Comparison of ENCODE assay signal across 11 cellular contexts in the genomic region with DNA sequence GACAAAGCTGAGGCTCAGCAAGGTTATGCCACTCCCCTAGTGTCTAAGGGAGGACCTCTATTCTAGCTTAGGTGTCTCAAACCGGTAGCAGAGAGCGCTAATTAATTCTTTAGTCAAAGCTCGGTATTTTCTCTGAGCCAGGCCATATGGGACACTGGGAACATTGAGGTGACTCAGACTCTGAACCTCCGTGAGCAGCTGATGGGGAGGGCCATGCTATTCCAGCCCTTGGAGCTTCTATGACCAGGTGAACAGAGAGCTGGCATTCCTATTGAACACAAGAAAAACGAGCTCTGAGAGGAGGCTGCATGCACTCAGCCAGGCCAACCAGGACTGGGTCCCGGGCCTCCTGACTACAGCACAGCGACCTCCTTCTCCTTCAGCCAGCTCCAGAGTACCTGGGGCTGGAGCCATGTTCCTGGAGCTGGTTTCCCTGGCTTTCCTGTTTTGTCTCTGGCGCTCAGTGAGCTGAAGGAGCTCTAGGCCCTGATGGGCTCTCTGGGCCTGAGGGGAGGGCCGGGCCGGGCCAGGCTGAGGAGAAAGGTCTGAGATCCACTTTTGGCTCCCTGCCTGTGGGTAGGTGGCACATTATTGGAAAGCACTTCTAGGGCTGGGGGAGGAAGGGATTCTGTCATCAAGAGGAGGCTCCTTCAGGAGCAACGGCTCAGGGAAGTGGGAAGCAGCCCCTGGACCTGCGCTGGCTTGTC. TPM values are rescaled to one million over a fixed set of nuclear protein-coding genes. Genes with fewer than 3 reads are reported as not detected.
DNase-seq lines count a peak whose midpoint lies in the region; ATAC-seq, FAIRE-seq and TF ChIP-seq lines count a peak whose summit lies in the region.
"Had no signal": no experiment of that assay in that cellular context is flagged by ENCODE, and none has a peak within 500 bp of the region (broad histone marks: within the 10 kb centered on the region; RNA-seq: fewer than 3 reads in every experiment).

No MANE protein-coding gene starts in this region.

- no peak for TF ChIP-seq POLR2A in H54 (IDR thresholded peaks at IDR 0.05; ENCODE audit: low read depth, low read length)

- no peak overlapping the region for H3K4me3 ChIP-seq in bronchial epithelial cell (ENCODE audit: low read depth, low read length)
- H3K4me3 ChIP-seq: lung had no signal

- no peaks in the 10 kb centered on the region for H3K9me3 Mint-ChIP-seq in stimulated activated naive B cell treated with anti-CD40 and anti-IgM and Interleukin-4, amounts not matched to agents 10 μg/mL and 1 μg/mL and 100 μg/mL, for 72 hours
- H3K9me3 Mint-ChIP-seq: type B pancreatic cell had no signal

- no peak for TF ChIP-seq CTCF in bronchial epithelial cell (IDR thresholded peaks at IDR 0.05; ENCODE audit: insufficient read depth, low read length, severe bottlenecking)

- H3K36me3 Mint-ChIP-seq in stimulated activated naive B cell treated with anti-CD40 and anti-IgM and Interleukin-4, amounts not matched to agents 10 μg/mL and 1 μg/mL and 100 μg/mL, for 72 hours, result peaks cover 14 to 24% of the 10 kb centered on the region in 2 donors

- peaks cover 13 to 37% of the 10 kb centered on the region in 2 donors for H3K4me1 Mint-ChIP-seq in stimulated activated naive B cell treated with anti-CD40 and anti-IgM and Interleukin-4, amounts not matched to agents 10 μg/mL and 1 μg/mL and 100 μg/mL, for 72 hours

- no peak overlapping the region for H3K4me3 Mint-ChIP-seq in stimulated activated naive B cell treated with anti-CD40 and anti-IgM and Interleukin-4, amounts not matched to agents 10 μg/mL and 1 μg/mL and 100 μg/mL, for 72 hours
- H3K4me3 Mint-ChIP-seq: type B pancreatic cell had no signal

- ATAC-seq in stimulated activated naive B cell treated with anti-CD40 and anti-IgM and Interleukin-4, amounts not matched to agents 10 μg/mL and 1 μg/mL and 100 μg/mL, for 72 hours (replicated peaks), result no peak
- ATAC-seq in GM18858 (IDR thresholded peaks at IDR 0.05; ENCODE audit: unreplicated experiment) (no peak), GM21723 (IDR thresholded peaks at IDR 0.05; ENCODE audit: unreplicated experiment) (no peak)

- peak overlapping the region; percentile 35 for H3K27ac ChIP-seq in layer of hippocampus (ENCODE audit: low read depth, low read length)

- no peaks in the 10 kb centered on the region for H3K27me3 ChIP-seq in bronchial epithelial cell (ENCODE audit: control insufficient read depth, insufficient read depth, low read length)
- H3K27me3 ChIP-seq in layer of hippocampus (ENCODE audit: control insufficient read depth, insufficient read depth, low read length), result no peaks in the 10 kb centered on the region

- FAIRE-seq in bronchial epithelial cell (lab: Jason Lieb, UNC), result no peak
- FAIRE-seq in H54 (lab: Jason Lieb, UNC), result no peak

- peak; percentile 76 for DNase-seq in LHCN-M2 (ENCODE audit: low read depth)
- DNase-seq in bronchial epithelial cell (ENCODE audit: low read depth), result peak; percentile 63
- no peak for DNase-seq in stimulated activated naive B cell treated with anti-CD40 and anti-IgM and Interleukin-4, amounts not matched to agents 10 μg/mL and 1 μg/mL and 100 μg/mL, for 72 hours
- DNase-seq in Kasumi-1 (lab: John Stamatoyannopoulos, UW), result no peak
- no peak for DNase-seq in H54 (ENCODE audit: insufficient read length, low spot score)
- DNase-seq: stimulated activated CD4-positive, alpha-beta T cell treated with anti-CD3 and anti-CD28 coated beads, Interleukin-2, amount 100 ng/mL, for 24 hours had no signal

- H3K27ac Mint-ChIP-seq in stimulated activated naive B cell treated with anti-CD40 and anti-IgM and Interleukin-4, amounts not matched to agents 10 μg/mL and 1 μg/mL and 100 μg/mL, for 72 hours, result peak overlapping the region; percentile 9
- H3K27ac Mint-ChIP-seq: type B pancreatic cell had no signal

- H3K27me3 Mint-ChIP-seq in stimulated activated naive B cell treated with anti-CD40 and anti-IgM and Interleukin-4, amounts not matched to agents 10 μg/mL and 1 μg/mL and 100 μg/mL, for 72 hours, result no peaks in the 10 kb centered on the region
- H3K27me3 Mint-ChIP-seq: type B pancreatic cell had no signal

- peaks cover 2% of the 10 kb centered on the region for H3K36me3 ChIP-seq in bronchial epithelial cell (ENCODE audit: control insufficient read depth, insufficient read depth, low read length)

RNA-seq across cellular contexts. Expression of a gene that starts 37.0 kb away (rescaled TPM):
- total RNA-seq in LHCN-M2 (2014; rRNA removed) (14.9 and 16.7 TPM in 2 replicates), bronchial epithelial cell (5.0 and 22.8 TPM in 2 replicates)
- 27.3 TPM for polyA plus RNA-seq in LHCN-M2 (2012)

Comparison
In these comparisons a context has a peak if more than half of its experiments do, and no peak if none do; other contexts are left out.
1. DNase-seq: peak in LHCN-M2 (single experiment) and bronchial epithelial cell (single experiment); none in stimulated activated naive B cell treated with anti-CD40 and anti-IgM and Interleukin-4, amounts not matched to agents 10 μg/mL and 1 μg/mL and 100 μg/mL, for 72 hours (single experiment), Kasumi-1 (0 of 2) and H54 (single experiment).